Comparison of ENCODE assay signal across 8 cellular contexts in the genomic region with DNA sequence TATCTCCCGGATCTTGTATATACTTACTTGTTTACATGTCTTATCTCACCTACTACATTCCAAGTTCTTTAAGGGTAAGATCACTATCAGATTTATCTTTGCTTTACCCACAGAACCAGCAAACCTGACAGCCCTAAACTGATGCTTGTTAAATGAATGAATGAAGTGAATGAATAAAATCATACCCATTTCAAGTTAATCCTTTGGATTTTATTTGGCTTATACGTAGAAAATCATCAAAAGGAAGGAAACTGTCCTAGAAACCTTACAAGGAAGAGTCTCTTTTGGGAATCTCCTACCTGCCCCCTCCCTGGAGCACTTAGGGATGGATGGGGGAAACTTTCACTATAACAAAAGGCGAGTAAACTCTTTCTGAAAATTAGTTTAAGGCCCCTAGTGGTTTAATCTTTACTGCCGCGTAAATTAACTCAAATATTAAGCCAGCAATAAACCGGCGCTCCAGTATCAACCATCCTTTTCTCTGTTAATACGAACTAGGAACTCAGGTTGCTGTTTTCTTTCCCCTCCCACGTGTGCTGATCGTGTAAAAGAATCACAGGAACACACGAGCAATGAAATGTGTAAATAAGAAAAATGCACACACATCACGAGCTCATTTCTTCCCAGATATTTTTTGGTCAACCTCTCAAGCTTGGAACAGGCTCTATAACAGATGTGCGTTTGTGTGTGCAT. TPM values are rescaled to one million over a fixed set of nuclear protein-coding genes. Genes with fewer than 3 reads are reported as not detected.
A peak's percentile ranks its signal among the peaks of the same experiment; 100 is the strongest.
DNase-seq lines count a peak whose midpoint lies in the region; ATAC-seq lines count a peak whose summit lies in the region.

No MANE protein-coding gene starts in this region.

- H3K9me3 Mint-ChIP-seq in activated CD8-positive, alpha-beta memory T cell treated with anti-CD3 and anti-CD28 coated beads, Interleukin-2, amount 10 ng/mL, durations not matched to agents 7 days and 5 days (ENCODE audit: low read depth) = no peaks in the 10 kb centered on the region
- no peaks in the 10 kb centered on the region for H3K9me3 Mint-ChIP-seq in activated CD4-positive, alpha-beta memory T cell treated with anti-CD3 and anti-CD28 coated beads, Interleukin-2, amount 10 ng/mL, durations not matched to agents 7 days and 5 days
- no peaks in the 10 kb centered on the region for H3K9me3 Mint-ChIP-seq in stimulated activated naive CD8-positive, alpha-beta T cell treated with anti-CD3 and anti-CD28 coated beads, Interleukin-15, amount 100 ng/mL, for 72 hours

- H3K4me3 ChIP-seq in iPS-15b (ENCODE audit: low read depth, low read length) = peak overlapping the region; percentile 95

- no peak for ATAC-seq in activated CD8-positive, alpha-beta memory T cell treated with anti-CD3 and anti-CD28 coated beads, Interleukin-2, amount 10 ng/mL, durations not matched to agents 7 days and 5 days
- no peak for ATAC-seq in stimulated activated naive CD8-positive, alpha-beta T cell treated with anti-CD3 and anti-CD28 coated beads, Interleukin-15, amount 100 ng/mL, for 72 hours
- no peak for ATAC-seq in HG02678 (IDR thresholded peaks at IDR 0.05; ENCODE audit: unreplicated experiment)

- H3K9ac ChIP-seq in iPS-15b (ENCODE audit: low read depth, low read length) = no peak overlapping the region

- H3K27ac Mint-ChIP-seq in activated CD8-positive, alpha-beta memory T cell treated with anti-CD3 and anti-CD28 coated beads, Interleukin-2, amount 10 ng/mL, durations not matched to agents 7 days and 5 days = peak overlapping the region; percentile 78
- peak overlapping the region; percentile 47 for H3K27ac Mint-ChIP-seq in activated CD4-positive, alpha-beta memory T cell treated with anti-CD3 and anti-CD28 coated beads, Interleukin-2, amount 10 ng/mL, durations not matched to agents 7 days and 5 days
- peak overlapping the region in 1 of 2 donors; percentile 34 for H3K27ac Mint-ChIP-seq in stimulated activated naive CD8-positive, alpha-beta T cell treated with anti-CD3 and anti-CD28 coated beads, Interleukin-15, amount 100 ng/mL, for 72 hours

- H3K27me3 Mint-ChIP-seq in activated CD8-positive, alpha-beta memory T cell treated with anti-CD3 and anti-CD28 coated beads, Interleukin-2, amount 10 ng/mL, durations not matched to agents 7 days and 5 days = peaks cover 27% of the 10 kb centered on the region
- peaks cover 23% of the 10 kb centered on the region for H3K27me3 Mint-ChIP-seq in activated CD4-positive, alpha-beta memory T cell treated with anti-CD3 and anti-CD28 coated beads, Interleukin-2, amount 10 ng/mL, durations not matched to agents 7 days and 5 days
- H3K27me3 Mint-ChIP-seq in stimulated activated naive CD8-positive, alpha-beta T cell treated with anti-CD3 and anti-CD28 coated beads, Interleukin-15, amount 100 ng/mL, for 72 hours = peaks cover 51% of the 10 kb centered on the region

- no peak for DNase-seq in activated CD8-positive, alpha-beta memory T cell treated with anti-CD3 and anti-CD28 coated beads, Interleukin-2, amount 10 ng/mL, durations not matched to agents 7 days and 5 days
- DNase-seq in activated CD8-positive, alpha-beta memory T cell treated with anti-CD3 and anti-CD28 coated beads, Interleukin-2, amount 50 U/mL, for 4 hours = no peak
- no peak for DNase-seq in activated CD4-positive, alpha-beta memory T cell treated with anti-CD3 and anti-CD28 coated beads, Interleukin-2, amount 10 ng/mL, durations not matched to agents 7 days and 5 days
- DNase-seq in stimulated activated naive CD8-positive, alpha-beta T cell treated with anti-CD3 and anti-CD28 coated beads, Interleukin-15, amount 100 ng/mL, for 72 hours = no peak
- no peak for DNase-seq in dedifferentiated amniotic fluid mesenchymal stem cell (ENCODE audit: extremely low spot score)
- no peak for DNase-seq in ureter (ENCODE audit: low spot score)

- no peaks in the 10 kb centered on the region for H3K36me3 ChIP-seq in iPS-15b (ENCODE audit: control insufficient read depth, insufficient read depth, low read length)

- H3K4me1 Mint-ChIP-seq in activated CD8-positive, alpha-beta memory T cell treated with anti-CD3 and anti-CD28 coated beads, Interleukin-2, amount 10 ng/mL, durations not matched to agents 7 days and 5 days = peaks cover 20% of the 10 kb centered on the region
- peaks cover 21% of the 10 kb centered on the region for H3K4me1 Mint-ChIP-seq in activated CD4-positive, alpha-beta memory T cell treated with anti-CD3 and anti-CD28 coated beads, Interleukin-2, amount 10 ng/mL, durations not matched to agents 7 days and 5 days
- peaks cover 27% of the 10 kb centered on the region for H3K4me1 Mint-ChIP-seq in stimulated activated naive CD8-positive, alpha-beta T cell treated with anti-CD3 and anti-CD28 coated beads, Interleukin-15, amount 100 ng/mL, for 72 hours

- H3K27me3 ChIP-seq in iPS-15b (ENCODE audit: control insufficient read depth, insufficient read depth, low read length) = peaks cover 18% of the 10 kb centered on the region

- CTCF ChIA-PET in activated CD8-positive, alpha-beta memory T cell treated with anti-CD3 and anti-CD28 coated beads, Interleukin-2, amount 10 ng/mL, durations not matched to agents 7 days and 5 days (lab: Charles Lee) = interaction anchor here (1.4 kb wide), 1 partner anchor 198 kb away, joined by 4 read pairs; no protein-coding TSS in a partner anchor
- CTCF ChIA-PET in activated CD4-positive, alpha-beta memory T cell treated with anti-CD3 and anti-CD28 coated beads, Interleukin-2, amount 10 ng/mL, durations not matched to agents 7 days and 5 days (lab: Charles Lee) = no interaction called here

- POLR2A ChIA-PET in activated CD4-positive, alpha-beta memory T cell treated with anti-CD3 and anti-CD28 coated beads, Interleukin-2, amount 10 ng/mL, durations not matched to agents 7 days and 5 days (lab: Charles Lee) = no interaction called here

- peak overlapping the region; percentile 91 for H3K4me3 Mint-ChIP-seq in activated CD8-positive, alpha-beta memory T cell treated with anti-CD3 and anti-CD28 coated beads, Interleukin-2, amount 10 ng/mL, durations not matched to agents 7 days and 5 days
- H3K4me3 Mint-ChIP-seq in activated CD4-positive, alpha-beta memory T cell treated with anti-CD3 and anti-CD28 coated beads, Interleukin-2, amount 10 ng/mL, durations not matched to agents 7 days and 5 days = peak overlapping the region; percentile 89
- H3K4me3 Mint-ChIP-seq in stimulated activated naive CD8-positive, alpha-beta T cell treated with anti-CD3 and anti-CD28 coated beads, Interleukin-15, amount 100 ng/mL, for 72 hours = peak overlapping the region; percentile 95 to 97

- no peaks in the 10 kb centered on the region for H3K9me3 ChIP-seq in iPS-15b (ENCODE audit: control insufficient read depth, insufficient read depth, low read length)

- H3K4me1 ChIP-seq in iPS-15b (ENCODE audit: control insufficient read depth, insufficient read depth, low read length) = peaks cover 12% of the 10 kb centered on the region

- peaks cover 6% of the 10 kb centered on the region for H3K36me3 Mint-ChIP-seq in activated CD8-positive, alpha-beta memory T cell treated with anti-CD3 and anti-CD28 coated beads, Interleukin-2, amount 10 ng/mL, durations not matched to agents 7 days and 5 days
- no peaks in the 10 kb centered on the region for H3K36me3 Mint-ChIP-seq in activated CD4-positive, alpha-beta memory T cell treated with anti-CD3 and anti-CD28 coated beads, Interleukin-2, amount 10 ng/mL, durations not matched to agents 7 days and 5 days (ENCODE audit: low read depth)

RNA-seq across cellular contexts. Expression of gene UTRN, which starts 1.2 kb away (rescaled TPM):
- total RNA-seq in activated CD8-positive, alpha-beta memory T cell treated with anti-CD3 and anti-CD28 coated beads, Interleukin-2, amount 10 ng/mL, durations not matched to agents 7 days and 5 days = 100 to 1,000 TPM; 102 to 195 TPM
- total RNA-seq in activated CD4-positive, alpha-beta memory T cell treated with anti-CD3 and anti-CD28 coated beads, Interleukin-2, amount 10 ng/mL, durations not matched to agents 7 days and 5 days = 100 to 1,000 TPM; 140 to 146 TPM
- 153 TPM for total RNA-seq in ureter
